ENCODE assay signal across 9 cellular contexts in the genomic region with DNA sequence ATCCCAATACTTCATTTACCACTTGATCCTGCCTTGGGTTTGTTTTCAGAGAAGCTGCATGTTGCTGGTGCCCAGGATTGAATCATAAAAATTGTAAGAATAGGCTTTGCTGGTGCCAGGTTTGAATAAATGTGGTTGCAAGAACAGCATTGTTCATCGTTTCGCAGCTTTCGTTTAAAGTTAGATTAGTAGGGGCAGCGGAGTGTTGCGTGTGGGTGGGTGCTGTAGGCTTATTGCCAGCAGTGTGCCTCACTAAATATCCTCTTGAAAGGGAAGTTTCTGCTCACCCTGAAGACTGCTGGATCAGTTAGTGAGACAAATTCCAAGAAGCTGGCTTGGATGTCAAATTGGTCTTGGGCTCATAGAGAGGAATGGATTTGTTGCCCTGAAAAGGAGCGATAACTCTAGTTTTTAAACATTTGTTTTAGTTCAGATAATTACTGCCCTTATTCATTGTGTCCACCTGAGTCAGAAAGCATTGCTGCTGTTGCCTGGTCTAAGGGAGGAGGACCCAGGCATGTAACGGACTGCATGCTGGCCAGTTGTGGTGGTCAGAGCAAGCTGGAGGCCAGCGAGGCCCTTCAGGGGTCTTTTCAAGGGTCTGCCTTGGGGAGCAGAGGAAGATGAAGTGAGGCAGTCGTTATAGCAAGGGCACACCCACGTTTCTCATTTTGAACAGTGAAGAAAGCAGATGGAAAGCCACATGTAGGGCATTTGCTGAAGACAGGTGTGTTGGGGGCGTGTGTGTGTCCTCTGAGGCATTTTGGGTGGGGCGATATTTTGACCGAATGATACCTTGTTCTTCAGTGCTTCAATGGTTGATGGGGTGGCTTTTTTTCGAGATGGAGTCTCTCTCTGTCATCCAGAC. TPM values are rescaled to one million over a fixed set of nuclear protein-coding genes. Genes with fewer than 3 reads are reported as not detected.
DNase-seq lines count a peak whose midpoint lies in the region; ATAC-seq and TF ChIP-seq lines count a peak whose summit lies in the region.
"Had no signal": no experiment of that assay in that cellular context is flagged by ENCODE, and none has a peak within 500 bp of the region (broad histone marks: within the 10 kb centered on the region; RNA-seq: fewer than 3 reads in every experiment).

No MANE protein-coding gene starts in this region.

- peaks cover 5% of the 10 kb centered on the region for H3K36me3 Mint-ChIP-seq in activated T-helper 1 cell treated with anti-CD3 and anti-CD28 coated beads, Interleukin-12 subunit alpha, Interleukin-12 subunit beta, Interleukin-2, Interleukin-4 antibody, amounts not matched to agents 30 ng/mL and 10 ng/mL and 1 ng/mL, durations not matched to agents 14 hours and 24 hours and 36 hours (ENCODE audit: low read depth)
- H3K36me3 Mint-ChIP-seq in immature natural killer cell: no peaks in the 10 kb centered on the region
- peaks cover 12% of the 10 kb centered on the region for H3K36me3 Mint-ChIP-seq in type B pancreatic cell

- no peaks in the 10 kb centered on the region for H3K9me3 Mint-ChIP-seq in activated T-helper 1 cell treated with anti-CD3 and anti-CD28 coated beads, Interleukin-12 subunit alpha, Interleukin-12 subunit beta, Interleukin-2, Interleukin-4 antibody, amounts not matched to agents 30 ng/mL and 10 ng/mL and 1 ng/mL, durations not matched to agents 14 hours and 24 hours and 36 hours
- H3K9me3 Mint-ChIP-seq in immature natural killer cell (no peaks in the 10 kb centered on the region), type B pancreatic cell (no peaks in the 10 kb centered on the region)

- H3K27me3 Mint-ChIP-seq in activated T-helper 1 cell treated with anti-CD3 and anti-CD28 coated beads, Interleukin-12 subunit alpha, Interleukin-12 subunit beta, Interleukin-2, Interleukin-4 antibody, amounts not matched to agents 30 ng/mL and 10 ng/mL and 1 ng/mL, durations not matched to agents 14 hours and 24 hours and 36 hours (ENCODE audit: insufficient read depth): no peaks in the 10 kb centered on the region
- peaks cover 0 to 12% (median 5%) of the 10 kb centered on the region in 3 donors for H3K27me3 Mint-ChIP-seq in immature natural killer cell (ENCODE audit: low read depth in 3 of 3)
- no peaks in the 10 kb centered on the region for H3K27me3 Mint-ChIP-seq in type B pancreatic cell

- no peaks in the 10 kb centered on the region for H3K4me1 ChIP-seq in prostate gland (replicated peaks)

- TF ChIP-seq CTCF in type B pancreatic cell (conservative IDR thresholded peaks at IDR 0.05) (no peak), prostate gland (IDR thresholded peaks at IDR 0.05) (no peak)

- H3K27me3 ChIP-seq in prostate gland (replicated peaks; ENCODE audit: insufficient read depth): no peaks in the 10 kb centered on the region

- H3K27ac Mint-ChIP-seq in activated T-helper 1 cell treated with anti-CD3 and anti-CD28 coated beads, Interleukin-12 subunit alpha, Interleukin-12 subunit beta, Interleukin-2, Interleukin-4 antibody, amounts not matched to agents 30 ng/mL and 10 ng/mL and 1 ng/mL, durations not matched to agents 14 hours and 24 hours and 36 hours: peak overlapping the region; percentile 4
- peak overlapping the region; percentile 4 to 65 (median 44) for H3K27ac Mint-ChIP-seq in immature natural killer cell
- H3K27ac Mint-ChIP-seq in type B pancreatic cell: peak overlapping the region; percentile 73

- no peaks in the 10 kb centered on the region for H3K36me3 ChIP-seq in prostate gland

- H3K4me3 ChIP-seq in prostate gland: no peak overlapping the region

- no peak for TF ChIP-seq POLR2A in prostate gland (IDR thresholded peaks at IDR 0.05)

- no peaks in the 10 kb centered on the region for H3K9me3 ChIP-seq in prostate gland

- intact Hi-C loops in activated T-helper 1 cell treated with anti-CD3 and anti-CD28 coated beads, Interleukin-12 subunit alpha, Interleukin-12 subunit beta, Interleukin-2, Interleukin-4 antibody, amounts not matched to agents 30 ng/mL and 10 ng/mL and 1 ng/mL, durations not matched to agents 14 hours and 24 hours and 36 hours (cut with micrococcal nuclease): no loop called here
- intact Hi-C loops in prostate gland (cut with DNase I): no loop called here

- 39% methylated on average over 14 of the region's 14 CpGs for WGBS in prostate gland

- peak; percentile 44 for DNase-seq in stimulated activated CD4-positive, alpha-beta T cell treated with anti-CD3 and anti-CD28 coated beads, Interleukin-15, amount 100 ng/mL, for 24 hours
- DNase-seq in stimulated activated CD4-positive, alpha-beta T cell treated with anti-CD3 and anti-CD28 coated beads, Interleukin-4, amount 100 ng/mL, for 4 hours: no peak
- no peak for DNase-seq in activated T-helper 1 cell treated with anti-CD3 and anti-CD28 coated beads, Interleukin-12 subunit alpha, Interleukin-12 subunit beta, Interleukin-2, Interleukin-4 antibody, amounts not matched to agents 30 ng/mL and 10 ng/mL and 1 ng/mL, durations not matched to agents 14 hours and 24 hours and 36 hours (ENCODE audit: low spot score)
- DNase-seq in immature natural killer cell (no peak), type B pancreatic cell (ENCODE audit: extremely low spot score, unreplicated experiment) (no peak), NCI-H1436 treated with DMSO at 0.1 percent for 48 hours (lab: John Stamatoyannopoulos, UW) (no peak), prostate gland (ENCODE audit: low spot score) (no peak)
- DNase-seq: RPMI8226 had no signal

- H3K4me3 Mint-ChIP-seq in activated T-helper 1 cell treated with anti-CD3 and anti-CD28 coated beads, Interleukin-12 subunit alpha, Interleukin-12 subunit beta, Interleukin-2, Interleukin-4 antibody, amounts not matched to agents 30 ng/mL and 10 ng/mL and 1 ng/mL, durations not matched to agents 14 hours and 24 hours and 36 hours: no peak overlapping the region
- no peak overlapping the region for H3K4me3 Mint-ChIP-seq in immature natural killer cell
- H3K4me3 Mint-ChIP-seq in type B pancreatic cell: peak overlapping the region; percentile 48

- no peak overlapping the region for H3K27ac ChIP-seq in prostate gland

- no peak for ATAC-seq in HG03565 (IDR thresholded peaks at IDR 0.05; ENCODE audit: unreplicated experiment)

- peaks cover 14% of the 10 kb centered on the region for H3K4me1 Mint-ChIP-seq in activated T-helper 1 cell treated with anti-CD3 and anti-CD28 coated beads, Interleukin-12 subunit alpha, Interleukin-12 subunit beta, Interleukin-2, Interleukin-4 antibody, amounts not matched to agents 30 ng/mL and 10 ng/mL and 1 ng/mL, durations not matched to agents 14 hours and 24 hours and 36 hours (ENCODE audit: low read depth)
- peaks cover 44 to 53% of the 10 kb centered on the region in 2 donors for H3K4me1 Mint-ChIP-seq in immature natural killer cell
- H3K4me1 Mint-ChIP-seq in type B pancreatic cell (ENCODE audit: unreplicated experiment): peaks cover 25% of the 10 kb centered on the region

RNA-seq across cellular contexts. Expression of a gene that starts 8.5 kb away (rescaled TPM):
- 536 and 558 TPM in 2 replicates for total RNA-seq in activated T-helper 1 cell treated with anti-CD3 and anti-CD28 coated beads, Interleukin-12 subunit alpha, Interleukin-12 subunit beta, Interleukin-2, Interleukin-4 antibody, amounts not matched to agents 30 ng/mL and 10 ng/mL and 1 ng/mL, durations not matched to agents 14 hours and 24 hours and 36 hours
- 100 to 1,000 TPM in 1 of 3 donors, 10 to 100 TPM in 2; 33.7 to 107 (median 52.2) TPM for polyA plus RNA-seq in immature natural killer cell
- total RNA-seq in type B pancreatic cell (ENCODE audit: low replicate concordance) (297 and 524 TPM in 2 replicates), prostate gland (100 to 1,000 TPM; 112 to 192 TPM)

RNA-seq across cellular contexts. Expression of a gene that starts 37.3 kb away (rescaled TPM):
- 92.9 and 94.4 TPM in 2 replicates for total RNA-seq in activated T-helper 1 cell treated with anti-CD3 and anti-CD28 coated beads, Interleukin-12 subunit alpha, Interleukin-12 subunit beta, Interleukin-2, Interleukin-4 antibody, amounts not matched to agents 30 ng/mL and 10 ng/mL and 1 ng/mL, durations not matched to agents 14 hours and 24 hours and 36 hours
- 100 to 1,000 TPM; 195 to 449 (median 327) TPM for polyA plus RNA-seq in immature natural killer cell
- total RNA-seq in type B pancreatic cell (ENCODE audit: low replicate concordance) (148 and 227 TPM in 2 replicates), prostate gland (100 to 1,000 TPM in 1 of 2 donors, 10 to 100 TPM in 1; 91.1 to 402 TPM)

RNA-seq across cellular contexts. Expression of a gene that starts 38.6 kb away (rescaled TPM):
- total RNA-seq in activated T-helper 1 cell treated with anti-CD3 and anti-CD28 coated beads, Interleukin-12 subunit alpha, Interleukin-12 subunit beta, Interleukin-2, Interleukin-4 antibody, amounts not matched to agents 30 ng/mL and 10 ng/mL and 1 ng/mL, durations not matched to agents 14 hours and 24 hours and 36 hours: 93.7 and 101 TPM in 2 replicates
- 10 to 100 TPM; 25.5 to 48.1 (median 33.7) TPM for polyA plus RNA-seq in immature natural killer cell
- total RNA-seq in type B pancreatic cell (ENCODE audit: low replicate concordance) (39.2 and 67.7 TPM in 2 replicates), prostate gland (10 to 100 TPM; 45.0 to 49.0 TPM)

RNA-seq across cellular contexts. Expression of a gene that starts 55.3 kb away (rescaled TPM):
- 236 and 240 TPM in 2 replicates for total RNA-seq in activated T-helper 1 cell treated with anti-CD3 and anti-CD28 coated beads, Interleukin-12 subunit alpha, Interleukin-12 subunit beta, Interleukin-2, Interleukin-4 antibody, amounts not matched to agents 30 ng/mL and 10 ng/mL and 1 ng/mL, durations not matched to agents 14 hours and 24 hours and 36 hours
- polyA plus RNA-seq in immature natural killer cell: 100 to 1,000 TPM in 1 of 3 donors, 10 to 100 TPM in 2; 62.9 to 170 (median 92.7) TPM
- 119 and 123 TPM in 2 replicates for total RNA-seq in type B pancreatic cell (ENCODE audit: low replicate concordance)
- 100 to 1,000 TPM; 137 to 279 TPM for total RNA-seq in prostate gland

Comparison
In these comparisons a context has a peak if more than half of its experiments do, and no peak if none do; other contexts are left out.
1. H3K27ac Mint-ChIP-seq: peak in every context shown above with its lines; median percentile 73 in type B pancreatic cell; 44 in immature natural killer cell; 4 in activated T-helper 1 cell treated with anti-CD3 and anti-CD28 coated beads, Interleukin-12 subunit alpha, Interleukin-12 subunit beta, Interleukin-2, Interleukin-4 antibody, amounts not matched to agents 30 ng/mL and 10 ng/mL and 1 ng/mL, durations not matched to agents 14 hours and 24 hours and 36 hours.